Comparison of ENCODE assay signal across 12 cellular contexts in the genomic region with DNA sequence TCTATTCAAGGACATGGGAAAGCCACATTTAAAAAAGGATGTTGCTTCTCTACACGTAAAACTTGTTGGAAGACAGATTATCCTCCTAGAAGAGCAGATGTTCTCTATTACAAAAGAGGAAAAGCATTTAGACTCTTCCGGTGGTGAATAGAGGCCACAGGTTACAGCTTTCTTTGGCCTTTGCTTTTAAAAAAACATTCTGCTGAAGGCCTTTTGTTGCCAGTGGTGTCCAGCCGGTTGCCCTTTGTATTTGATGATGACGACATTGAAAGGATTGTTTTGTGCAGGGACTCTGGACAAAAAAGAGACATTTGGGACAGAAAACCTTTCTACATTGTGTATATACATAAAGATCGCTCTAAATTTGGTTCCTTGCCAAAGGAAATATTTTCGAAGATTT.
A peak's percentile ranks its signal among the peaks of the same experiment; 100 is the strongest.
DNase-seq lines count a peak whose midpoint lies in the region; ATAC-seq and TF ChIP-seq lines count a peak whose summit lies in the region.
"Had no signal": no experiment of that assay in that cellular context is flagged by ENCODE, and none has a peak within 500 bp of the region (broad histone marks: within the 10 kb centered on the region; RNA-seq: fewer than 3 reads in every experiment).

No MANE protein-coding gene starts in this region.

- H3K27me3 ChIP-seq in HUES64 (ENCODE audit: insufficient read depth, low read length) = no peaks in the 10 kb centered on the region

- H3K27ac ChIP-seq in HUES64 (ENCODE audit: low read depth, low read length) = peak overlapping the region; percentile 59
- peak overlapping the region; percentile 44; the same call in 1 of the 2 replicates for H3K27ac ChIP-seq in SK-N-MC

- ATAC-seq in stimulated activated naive B cell treated with anti-CD40 and anti-IgM and Interleukin-4, amounts not matched to agents 10 μg/mL and 1 μg/mL and 100 μg/mL, for 72 hours (replicated peaks) = no peak
- ATAC-seq in GM18505 (IDR thresholded peaks at IDR 0.05; ENCODE audit: unreplicated experiment) = no peak
- ATAC-seq: T-helper 17 cell had no signal

- H3K9me3 ChIP-seq in HUES64 (ENCODE audit: insufficient read depth, low read depth, low read length) (no peaks in the 10 kb centered on the region), SK-N-MC (ENCODE audit: low read depth, low read length) (no peaks in the 10 kb centered on the region)

- H3K36me3 ChIP-seq in HUES64 (ENCODE audit: insufficient read depth, low read length) (no peaks in the 10 kb centered on the region), SK-N-MC (ENCODE audit: insufficient read depth, low read length) (no peaks in the 10 kb centered on the region)

- H3K4me1 ChIP-seq in HUES64 (ENCODE audit: insufficient read depth, low read length) = peaks cover 30% of the 10 kb centered on the region; the same call in 1 of the 2 replicates

- H3K4me3 ChIP-seq in HUES64 (ENCODE audit: low read length) (no peak overlapping the region), SK-N-MC (peak overlapping the region; percentile 27; the same call in 1 of the 2 replicates)

- no peaks in the 10 kb centered on the region for H3K36me3 Mint-ChIP-seq in stimulated activated naive B cell treated with anti-CD40 and anti-IgM and Interleukin-4, amounts not matched to agents 10 μg/mL and 1 μg/mL and 100 μg/mL, for 72 hours
- H3K36me3 Mint-ChIP-seq: activated naive CD4-positive, alpha-beta T cell treated with anti-CD3 and anti-CD28 coated beads, Interleukin-2, amount 50 U/mL, for 24 hours had no signal

- H3K9me3 Mint-ChIP-seq in stimulated activated naive B cell treated with anti-CD40 and anti-IgM and Interleukin-4, amounts not matched to agents 10 μg/mL and 1 μg/mL and 100 μg/mL, for 72 hours = no peaks in the 10 kb centered on the region
- H3K9me3 Mint-ChIP-seq: activated naive CD4-positive, alpha-beta T cell treated with anti-CD3 and anti-CD28 coated beads, Interleukin-2, amount 50 U/mL, for 24 hours had no signal

- WGBS in HUES64 = 49% methylated on average over 6 of the region's 6 CpGs

- peaks cover 24 to 47% of the 10 kb centered on the region in 2 donors for H3K4me1 Mint-ChIP-seq in stimulated activated naive B cell treated with anti-CD40 and anti-IgM and Interleukin-4, amounts not matched to agents 10 μg/mL and 1 μg/mL and 100 μg/mL, for 72 hours

- H3K27me3 Mint-ChIP-seq in stimulated activated naive B cell treated with anti-CD40 and anti-IgM and Interleukin-4, amounts not matched to agents 10 μg/mL and 1 μg/mL and 100 μg/mL, for 72 hours = no peaks in the 10 kb centered on the region
- H3K27me3 Mint-ChIP-seq: activated naive CD4-positive, alpha-beta T cell treated with anti-CD3 and anti-CD28 coated beads, Interleukin-2, amount 50 U/mL, for 24 hours; T-helper 17 cell had no signal

- DNase-seq in SK-N-MC (ENCODE audit: low read depth, low spot score) (no peak), glomerular visceral epithelial cell (ENCODE audit: extremely low spot score) (peak; percentile 58), retina (peak; percentile 30), D341Med (ENCODE audit: low spot score) (no peak)
- DNase-seq in stimulated activated naive B cell treated with anti-CD40 and anti-IgM and Interleukin-4, amounts not matched to agents 10 μg/mL and 1 μg/mL and 100 μg/mL, for 72 hours = no peak
- DNase-seq in activated CD4-positive, alpha-beta T cell treated with anti-CD3 and anti-CD28 coated beads for 1 hour = no peak
- DNase-seq: H7, KG1, T-helper 17 cell had no signal

- H3K4me3 Mint-ChIP-seq in stimulated activated naive B cell treated with anti-CD40 and anti-IgM and Interleukin-4, amounts not matched to agents 10 μg/mL and 1 μg/mL and 100 μg/mL, for 72 hours = no peak overlapping the region
- H3K4me3 Mint-ChIP-seq: activated naive CD4-positive, alpha-beta T cell treated with anti-CD3 and anti-CD28 coated beads, Interleukin-2, amount 50 U/mL, for 24 hours; T-helper 17 cell had no signal

- no peak for TF ChIP-seq POLR2A in GM18505 (IDR thresholded peaks at IDR 0.05; ENCODE audit: borderline replicate concordance, extremely low read depth, insufficient read depth, insufficient read length)

- no peak overlapping the region for H3K27ac Mint-ChIP-seq in stimulated activated naive B cell treated with anti-CD40 and anti-IgM and Interleukin-4, amounts not matched to agents 10 μg/mL and 1 μg/mL and 100 μg/mL, for 72 hours
- H3K27ac Mint-ChIP-seq: activated naive CD4-positive, alpha-beta T cell treated with anti-CD3 and anti-CD28 coated beads, Interleukin-2, amount 50 U/mL, for 24 hours; T-helper 17 cell had no signal

- H3K9ac ChIP-seq in HUES64 (ENCODE audit: low read depth, low read length) (no peak overlapping the region), SK-N-MC (ENCODE audit: insufficient read length) (no peak overlapping the region)

Comparison
In these comparisons a context has a peak if more than half of its experiments do, and no peak if none do; other contexts are left out.
1. DNase-seq: peak in glomerular visceral epithelial cell (single experiment) and retina (single experiment); none in SK-N-MC (single experiment), stimulated activated naive B cell treated with anti-CD40 and anti-IgM and Interleukin-4, amounts not matched to agents 10 μg/mL and 1 μg/mL and 100 μg/mL, for 72 hours (single experiment), activated CD4-positive, alpha-beta T cell treated with anti-CD3 and anti-CD28 coated beads for 1 hour (single experiment) and D341Med (single experiment).